13 cellular contexts compared by ENCODE assay signal in genomic region chr2:60488291-60488690, GRCh38.
DNase-seq lines count a peak whose midpoint lies in the region; ATAC-seq, FAIRE-seq and TF ChIP-seq lines count a peak whose summit lies in the region.
"Had no signal": no experiment of that assay in that cellular context is flagged by ENCODE, and none has a peak within 500 bp of the region (broad histone marks: within the 10 kb centered on the region; RNA-seq: fewer than 3 reads in every experiment).

No MANE protein-coding gene starts in this region.

- no peak overlapping the region for H3K27ac ChIP-seq in HepG2 (ENCODE audit: extremely low read length, insufficient read depth, low read length)
- no peak overlapping the region for H3K27ac ChIP-seq in right lobe of liver
- H3K27ac ChIP-seq: KMS-11 had no signal

- H3K4me1 ChIP-seq in HepG2 (ENCODE audit: insufficient read depth, low read length) (peaks cover 18% of the 10 kb centered on the region), right lobe of liver (no peaks in the 10 kb centered on the region)

- H3K36me3 ChIP-seq in HepG2 (replicated peaks in 1 of 2; ENCODE audit: control insufficient read depth in 1 of 2, insufficient read depth in 2 of 2, low read length in 2 of 2) (no peaks in the 10 kb centered on the region), right lobe of liver (no peaks in the 10 kb centered on the region)

- 45% methylated on average over 3 of the region's 3 CpGs for WGBS in HepG2 (ENCODE audit: low lambda C conversion rate)
- WGBS in right lobe of liver (ENCODE audit: insufficient coverage, low coverage, low lambda C conversion rate, missing lambda C conversion rate), result 74% methylated on average over 3 of the region's 3 CpGs

- no peak overlapping the region for H3K4me2 ChIP-seq in HepG2 (ENCODE audit: low read depth, low read length)
- H3K4me2 ChIP-seq: KMS-11 had no signal

- TF ChIP-seq RAD21 in HepG2 (CRISPR knock-in tag; IDR thresholded peaks at IDR 0.05), result no peak

- POLR2A ChIA-PET in HepG2 (lab: Yijun Ruan, JAX), result no interaction called here

- H4K20me1 ChIP-seq in HepG2 (ENCODE audit: insufficient read depth, low read length), result no peaks in the 10 kb centered on the region

- no peak for TF ChIP-seq EP300 in HepG2 (IDR thresholded peaks at IDR 0.05; ENCODE audit: low read depth in 2 of 2, low read length in 2 of 2)
- TF ChIP-seq EP300 in HepG2 (CRISPR knock-in tag; IDR thresholded peaks at IDR 0.05; ENCODE audit: borderline replicate concordance), result no peak

- no TSS peak for BruUV-seq in HepG2 (replicated peaks; lab: Mats Ljungman, UMichigan)

- DNase-seq in HepG2 (ENCODE audit: low spot score) (no peak), right lobe of liver (no peak), NCI-H524 (lab: John Stamatoyannopoulos, UW) (no peak), HPDE6-E6E7 (ENCODE audit: extremely low spot score) (no peak), NCI-H2171 (lab: John Stamatoyannopoulos, UW) (no peak)
- DNase-seq in activated CD4-positive, alpha-beta T cell treated with anti-CD3 and anti-CD28 coated beads for 4 hours, result no peak
- DNase-seq: activated T-cell treated with anti-CD3 and anti-CD28 coated beads, Interleukin-2, amount 50 U/mL, for 24 hours; DMS 273 treated with DMSO at 0.1 percent for 48 hours; NCI-H2029 had no signal

- TF ChIP-seq POLR2A in HepG2 (IDR thresholded peaks at IDR 0.05; ENCODE audit: insufficient read depth in 1 of 2, low read depth in 2 of 2, low read length in 2 of 2) (no peak), right lobe of liver (IDR thresholded peaks at IDR 0.05) (no peak)

- no peak for FAIRE-seq in HepG2 (lab: Jason Lieb, UNC)
- FAIRE-seq: astrocyte had no signal

- no peaks in the 10 kb centered on the region for H3K79me2 ChIP-seq in HepG2 (ENCODE audit: insufficient read depth, low read length)

- ATAC-seq in HepG2 (no peak), right lobe of liver (no peak), HG02610 (IDR thresholded peaks at IDR 0.05; ENCODE audit: unreplicated experiment) (peak; percentile 75), HG03378 (IDR thresholded peaks at IDR 0.05; ENCODE audit: unreplicated experiment) (peak; percentile 75)

- no peak overlapping the region for H3K9ac ChIP-seq in HepG2 (ENCODE audit: insufficient read depth, low read depth, low read length)
- H3K9ac ChIP-seq: KMS-11 had no signal

- intact Hi-C loops in HepG2 (cut with micrococcal nuclease; ENCODE audit: unreplicated experiment) (no loop called here), right lobe of liver (cut with DNase I) (no loop called here)

- no peak overlapping the region for H3K4me3 ChIP-seq in HepG2 (replicated peaks in 1 of 3; ENCODE audit: insufficient read depth in 1 of 3, low read depth in 2 of 3, low read length in 3 of 3)
- H3K4me3 ChIP-seq in right lobe of liver, result no peak overlapping the region

- H3K9me3 ChIP-seq in HepG2 (ENCODE audit: low read length) (no peaks in the 10 kb centered on the region), right lobe of liver (no peaks in the 10 kb centered on the region)

- TF ChIP-seq CTCF in HepG2 (CRISPR knock-in tag; IDR thresholded peaks at IDR 0.05) (no peak), right lobe of liver (IDR thresholded peaks at IDR 0.05) (no peak)

- in situ Hi-C loops in HepG2 (cut with HindIII; ENCODE audit: extremely low pct_ligation_motif_present, low pct_unique_long_range_greater_than_20kb), result no loop called here

- CTCF ChIA-PET in HepG2 (lab: Yijun Ruan, JAX; ENCODE audit: low intra/inter-chr PET ratio, low total read pairs), result no interaction called here

- H3K27me3 ChIP-seq in HepG2 (ENCODE audit: control insufficient read depth in 1 of 2, insufficient read depth in 2 of 2, low read length in 2 of 2), result peaks cover 0 to 6% of the 10 kb centered on the region in 2 experiments; a peak in 1 of 5 replicates
- no peaks in the 10 kb centered on the region for H3K27me3 ChIP-seq in right lobe of liver

- no peak overlapping the region for H2AFZ ChIP-seq in HepG2 (ENCODE audit: low read length)

TF ChIP-seq in HepG2, 621 proteins besides CTCF, POLR2A, EP300 and RAD21:
- TF ChIP-seq, protein P1, sequence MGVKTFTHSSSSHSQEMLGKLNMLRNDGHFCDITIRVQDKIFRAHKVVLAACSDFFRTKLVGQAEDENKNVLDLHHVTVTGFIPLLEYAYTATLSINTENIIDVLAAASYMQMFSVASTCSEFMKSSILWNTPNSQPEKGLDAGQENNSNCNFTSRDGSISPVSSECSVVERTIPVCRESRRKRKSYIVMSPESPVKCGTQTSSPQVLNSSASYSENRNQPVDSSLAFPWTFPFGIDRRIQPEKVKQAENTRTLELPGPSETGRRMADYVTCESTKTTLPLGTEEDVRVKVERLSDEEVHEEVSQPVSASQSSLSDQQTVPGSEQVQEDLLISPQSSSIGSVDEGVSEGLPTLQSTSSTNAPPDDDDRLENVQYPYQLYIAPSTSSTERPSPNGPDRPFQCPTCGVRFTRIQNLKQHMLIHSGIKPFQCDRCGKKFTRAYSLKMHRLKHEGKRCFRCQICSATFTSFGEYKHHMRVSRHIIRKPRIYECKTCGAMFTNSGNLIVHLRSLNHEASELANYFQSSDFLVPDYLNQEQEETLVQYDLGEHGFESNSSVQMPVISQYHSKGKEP (CRISPR knock-in tag; IDR thresholded peaks at IDR 0.05), result no peak
- no peak for TF ChIP-seq ZEB1 (IDR thresholded peaks at IDR 0.05; ENCODE audit: insufficient replicate concordance, low read depth)
- TF ChIP-seq RFX3 (CRISPR knock-in tag; IDR thresholded peaks at IDR 0.05), result no peak
- TF ChIP-seq MAFK (conservative IDR thresholded peaks at IDR 0.05 in 1 of 2, IDR thresholded peaks at IDR 0.05 in 1 of 2; ENCODE audit: low read length in 2 of 2), result peak; percentile 38 to 78; a peak in 3 of 4 replicates
- peak; percentile 65 for TF ChIP-seq MAFF (IDR thresholded peaks at IDR 0.05; ENCODE audit: low read depth, low read length)

Comparison
In these comparisons a context has a peak if more than half of its experiments do, and no peak if none do; other contexts are left out.
1. ATAC-seq: peak in HG02610 (single experiment) and HG03378 (single experiment); none in HepG2 (single experiment) and right lobe of liver (0 of 4).